In genomic region chr9:1837453-1838084, GRCh38 we compare ENCODE assay signal across 8 cellular contexts.
DNase-seq lines count a peak whose midpoint lies in the region; TF ChIP-seq lines count a peak whose summit lies in the region.

No MANE protein-coding gene starts in this region.

- H3K9me3 ChIP-seq in H9 (ENCODE audit: control insufficient read depth, low read depth, low read length) = no peaks in the 10 kb centered on the region
- H3K9me3 ChIP-seq in suprapubic skin = no peaks in the 10 kb centered on the region

- H3K4me3 Mint-ChIP-seq in H9 (no peak overlapping the region), MCF 10A (ENCODE audit: unreplicated experiment) (no peak overlapping the region), nephron (no peak overlapping the region)

- H3K36me3 ChIP-seq in suprapubic skin = no peaks in the 10 kb centered on the region

- POLR2A ChIA-PET in MCF 10A (lab: Yijun Ruan, JAX) = interaction anchor here (0.6 to 1.3 kb wide), 2 partner anchors 49 to 101 kb away, joined by 3 to 4 read pairs; no protein-coding TSS in a partner anchor

- H3K79me1 ChIP-seq in H9 (ENCODE audit: insufficient read depth, low read depth, low read length, poor library complexity, severe bottlenecking) = no peaks in the 10 kb centered on the region

- H3K23me2 ChIP-seq in H9 (ENCODE audit: insufficient read length, low read depth, low read length, poor library complexity, severe bottlenecking) = no peaks in the 10 kb centered on the region

- intact Hi-C loops in MCF 10A (cut with micrococcal nuclease) = loop anchor here (5.0 kb wide), 2 partner anchors 200 to 250 kb away; no protein-coding TSS in a partner anchor

- DNase-seq in stimulated activated CD4-positive, alpha-beta T cell treated with anti-CD3 and anti-CD28 coated beads, Interleukin-12 subunit alpha, Interleukin-12 subunit beta, amount 100 ng/mL, for 4 hours = peak; percentile 1
- DNase-seq in stimulated activated CD4-positive, alpha-beta T cell treated with anti-CD3 and anti-CD28 coated beads, Interleukin-4, amount 100 ng/mL, for 24 hours = no peak
- peak; percentile 71 for DNase-seq in H9
- peak; percentile 48 for DNase-seq in NCI-H1105 treated with DMSO at 0.1 percent for 48 hours (lab: John Stamatoyannopoulos, UW)
- DNase-seq in MCF 10A (ENCODE audit: unreplicated experiment) = peak; percentile 62
- DNase-seq in kidney glomerular epithelial cell (lab: John Stamatoyannopoulos, UW) = no peak
- DNase-seq in suprapubic skin (ENCODE audit: low spot score in 2 of 2) = no peak

- H3K27ac ChIP-seq in H9 (ENCODE audit: insufficient read length, low read depth, low read length) (no peak overlapping the region), suprapubic skin (no peak overlapping the region)

- no peaks in the 10 kb centered on the region for H3K36me3 Mint-ChIP-seq in H9 (ENCODE audit: insufficient read depth in 1 of 3, low read depth in 3 of 3)
- H3K36me3 Mint-ChIP-seq in MCF 10A (ENCODE audit: insufficient read depth, unreplicated experiment) = no peaks in the 10 kb centered on the region
- H3K36me3 Mint-ChIP-seq in nephron (ENCODE audit: low read depth) = no peaks in the 10 kb centered on the region

- no peak overlapping the region for H2BK15ac ChIP-seq in H9 (ENCODE audit: low read depth, low read length)

- H4K5ac ChIP-seq in H9 (ENCODE audit: insufficient read length, low read depth, low read length) = no peak overlapping the region

- H3K9ac ChIP-seq in H9 (ENCODE audit: extremely low read depth, insufficient read length, low read length) = no peak overlapping the region

- no peak overlapping the region for H2BK120ac ChIP-seq in H9 (ENCODE audit: low read depth, low read length, poor library complexity, severe bottlenecking)

- no peaks in the 10 kb centered on the region for H3K9me3 Mint-ChIP-seq in H9
- H3K9me3 Mint-ChIP-seq in MCF 10A (ENCODE audit: unreplicated experiment) = no peaks in the 10 kb centered on the region
- H3K9me3 Mint-ChIP-seq in nephron = no peaks in the 10 kb centered on the region

- no peak for TF ChIP-seq POLR2A in suprapubic skin (IDR thresholded peaks at IDR 0.05)

- no peak overlapping the region for H2AK5ac ChIP-seq in H9 (ENCODE audit: insufficient read length, low read length)

- no peaks in the 10 kb centered on the region for H3K79me2 ChIP-seq in H9 (ENCODE audit: insufficient read depth, low read length)

- H3T11ph ChIP-seq in H9 (ENCODE audit: low read length) = no peak overlapping the region

- H3K18ac ChIP-seq in H9 (ENCODE audit: insufficient read length, low read depth, low read length) = no peak overlapping the region

- no TSS peak for BruUV-seq in MCF 10A (replicated peaks; lab: Mats Ljungman, UMichigan)

- TF ChIP-seq CTCF in H9 (conservative IDR thresholded peaks at IDR 0.05) = peak; percentile 86
- peak; percentile 46 for TF ChIP-seq CTCF in MCF 10A (IDR thresholded peaks at IDR 0.05; ENCODE audit: unreplicated experiment)
- peak in 2 of 3 experiments; percentile 35 to 46 for TF ChIP-seq CTCF in nephron (IDR thresholded peaks at IDR 0.05; ENCODE audit: unreplicated experiment in 3 of 3)
- no peak for TF ChIP-seq CTCF in suprapubic skin (IDR thresholded peaks at IDR 0.05)

- H3K27ac Mint-ChIP-seq in H9 (no peak overlapping the region), MCF 10A (ENCODE audit: low read depth, unreplicated experiment) (no peak overlapping the region), nephron (no peak overlapping the region)

- no peak overlapping the region for H3K4me3 ChIP-seq in suprapubic skin

- H3K4ac ChIP-seq in H9 (ENCODE audit: low read depth, low read length) = no peak overlapping the region

- H3K14ac ChIP-seq in H9 (ENCODE audit: insufficient read depth, low read length) = no peak overlapping the region

- CTCF ChIA-PET in MCF 10A (lab: Yijun Ruan, JAX) = interaction anchor here (0.5 to 1.9 kb wide), 24 partner anchors 9 to 923 kb away, joined by 3 to 11 read pairs (median 4); no protein-coding TSS in a partner anchor

- no peak overlapping the region for H2AFZ ChIP-seq in H9 (ENCODE audit: low read length)

- no peak for TF ChIP-seq EP300 in suprapubic skin (IDR thresholded peaks at IDR 0.05)

- H3K23ac ChIP-seq in H9 (ENCODE audit: insufficient read length, low read depth, low read length) = no peak overlapping the region

- H3K27me3 Mint-ChIP-seq in H9 (ENCODE audit: low read depth) = peaks cover 4% of the 10 kb centered on the region
- H3K27me3 Mint-ChIP-seq in MCF 10A (ENCODE audit: insufficient read depth, unreplicated experiment) = peaks cover 19% of the 10 kb centered on the region
- H3K27me3 Mint-ChIP-seq in nephron (ENCODE audit: low read depth) = no peaks in the 10 kb centered on the region

- H4K91ac ChIP-seq in H9 (ENCODE audit: insufficient read length, low read depth, low read length) = no peak overlapping the region

- no CpG with 5 or more reads among the region's 6 CpGs for WGBS in H9 (ENCODE audit: extremely low coverage, insufficient read length, low lambda C conversion rate)
- WGBS in suprapubic skin = 56% methylated on average over 6 of the region's 6 CpGs

- H3K4me1 Mint-ChIP-seq in H9 = peaks cover 0 to 5% of the 10 kb centered on the region in 2 experiments; a peak in 2 of 4 replicates
- H3K4me1 Mint-ChIP-seq in MCF 10A (ENCODE audit: insufficient read depth, unreplicated experiment) = peaks cover 5% of the 10 kb centered on the region
- H3K4me1 Mint-ChIP-seq in nephron = no peaks in the 10 kb centered on the region

- H3K27me3 ChIP-seq in H9 (ENCODE audit: insufficient read depth, low read length) (no peaks in the 10 kb centered on the region), suprapubic skin (no peaks in the 10 kb centered on the region)

- no peak overlapping the region for H2BK5ac ChIP-seq in H9 (ENCODE audit: insufficient read length, low read length)

- H4K20me1 ChIP-seq in H9 (ENCODE audit: control insufficient read depth, insufficient read depth, insufficient read length) = no peaks in the 10 kb centered on the region

- no peak overlapping the region for H4K8ac ChIP-seq in H9 (replicated peaks; ENCODE audit: insufficient read length, low read depth, low read length)

- H2BK12ac ChIP-seq in H9 (ENCODE audit: insufficient read length, low read depth, low read length) = no peak overlapping the region

- H3K56ac ChIP-seq in H9 (ENCODE audit: insufficient read length, low read depth, low read length) = no peak overlapping the region

- H2BK20ac ChIP-seq in H9 (ENCODE audit: low read depth, low read length, poor library complexity, severe bottlenecking) = no peak overlapping the region

- no peaks in the 10 kb centered on the region for H3K4me1 ChIP-seq in H9 (ENCODE audit: insufficient read depth, low read length)
- no peaks in the 10 kb centered on the region for H3K4me1 ChIP-seq in suprapubic skin

- H3K4me2 ChIP-seq in H9 (ENCODE audit: insufficient read depth, insufficient read length, low read length) = no peak overlapping the region

Comparison
In these comparisons a context has a peak if more than half of its experiments do, and no peak if none do; other contexts are left out.
1. DNase-seq: peak in stimulated activated CD4-positive, alpha-beta T cell treated with anti-CD3 and anti-CD28 coated beads, Interleukin-12 subunit alpha, Interleukin-12 subunit beta, amount 100 ng/mL, for 4 hours (single experiment), H9 (single experiment), NCI-H1105 treated with DMSO at 0.1 percent for 48 hours (single experiment) and MCF 10A (single experiment); none in stimulated activated CD4-positive, alpha-beta T cell treated with anti-CD3 and anti-CD28 coated beads, Interleukin-4, amount 100 ng/mL, for 24 hours (single experiment), kidney glomerular epithelial cell (single experiment) and suprapubic skin (0 of 2).
2. CTCF ChIP-seq: peak in H9 (single experiment), MCF 10A (single experiment) and nephron (2 of 3); none in suprapubic skin (0 of 2).